8 cellular contexts compared by ENCODE assay signal in genomic region chr11:67316882-67317364, GRCh38. TPM values are rescaled to one million over a fixed set of nuclear protein-coding genes. Genes with fewer than 3 reads are reported as not detected.
DNase-seq lines count a peak whose midpoint lies in the region; ATAC-seq and TF ChIP-seq lines count a peak whose summit lies in the region.

No MANE protein-coding gene starts in this region.

- H3K4me3 Mint-ChIP-seq in activated CD4-positive, alpha-beta T cell treated with anti-CD3 and anti-CD28 coated beads for 36 hours = peak overlapping the region; percentile 84
- H3K4me3 Mint-ChIP-seq in activated T-helper 1 cell treated with anti-CD3 and anti-CD28 coated beads, Interleukin-12 subunit alpha, Interleukin-12 subunit beta, Interleukin-2, Interleukin-4 antibody, amounts not matched to agents 30 ng/mL and 10 ng/mL and 1 ng/mL, durations not matched to agents 14 hours and 24 hours and 36 hours = peak overlapping the region; percentile 94

- H3K4me1 ChIP-seq in left ventricle myocardium inferior = peaks cover 30% of the 10 kb centered on the region

- peak; percentile 27 for ATAC-seq in activated CD4-positive, alpha-beta T cell treated with anti-CD3 and anti-CD28 coated beads for 36 hours
- peak; percentile 26 for ATAC-seq in HG03432 (IDR thresholded peaks at IDR 0.05; ENCODE audit: unreplicated experiment)

- H3K9me3 Mint-ChIP-seq in activated CD4-positive, alpha-beta T cell treated with anti-CD3 and anti-CD28 coated beads for 36 hours (ENCODE audit: low read depth) = no peaks in the 10 kb centered on the region
- H3K9me3 Mint-ChIP-seq in activated T-helper 1 cell treated with anti-CD3 and anti-CD28 coated beads, Interleukin-12 subunit alpha, Interleukin-12 subunit beta, Interleukin-2, Interleukin-4 antibody, amounts not matched to agents 30 ng/mL and 10 ng/mL and 1 ng/mL, durations not matched to agents 14 hours and 24 hours and 36 hours = no peaks in the 10 kb centered on the region

- TF ChIP-seq CTCF in left ventricle myocardium inferior (IDR thresholded peaks at IDR 0.05; ENCODE audit: borderline replicate concordance) = no peak

- DNase-seq in activated CD4-positive, alpha-beta T cell treated with anti-CD3 and anti-CD28 coated beads for 36 hours = no peak
- no peak for DNase-seq in activated CD4-positive, alpha-beta T cell treated with anti-CD3 and anti-CD28 coated beads for 48 hours
- DNase-seq in activated T-helper 1 cell treated with anti-CD3 and anti-CD28 coated beads, Interleukin-12 subunit alpha, Interleukin-12 subunit beta, Interleukin-2, Interleukin-4 antibody, amounts not matched to agents 30 ng/mL and 10 ng/mL and 1 ng/mL, durations not matched to agents 14 hours and 24 hours and 36 hours (ENCODE audit: low spot score) = no peak
- no peak for DNase-seq in left ventricle myocardium inferior
- DNase-seq in skeletal muscle cell (ENCODE audit: low read depth) = no peak
- no peak for DNase-seq in OCI-M1 (lab: John Stamatoyannopoulos, UW)
- DNase-seq in NCI-H774 (lab: John Stamatoyannopoulos, UW) = no peak

- peak overlapping the region; percentile 98 for H3K27ac ChIP-seq in left ventricle myocardium inferior (replicated peaks)

- intact Hi-C loops in activated CD4-positive, alpha-beta T cell treated with anti-CD3 and anti-CD28 coated beads for 36 hours (cut with DNase I, micrococcal nuclease) = loop anchor here (1.0 to 2.0 kb wide), 11 partner anchors 14 to 359 kb away; partner anchors contain the start of genes GRK2 (in 2 of the 2), ANKRD13D (in 1 of the 2), PC (in 1 of the 2) and POLD4 (in 1 of the 2)
- intact Hi-C loops in activated T-helper 1 cell treated with anti-CD3 and anti-CD28 coated beads, Interleukin-12 subunit alpha, Interleukin-12 subunit beta, Interleukin-2, Interleukin-4 antibody, amounts not matched to agents 30 ng/mL and 10 ng/mL and 1 ng/mL, durations not matched to agents 14 hours and 24 hours and 36 hours (cut with micrococcal nuclease) = loop anchor here (1.0 to 2.0 kb wide), 11 partner anchors 14 to 236 kb away; partner anchors contain the start of genes AIP, POLD4 and SSH3
- intact Hi-C loops in left ventricle myocardium inferior (cut with micrococcal nuclease) = loop anchor here (5.0 kb wide), 1 partner anchor 55 kb away; no protein-coding TSS in a partner anchor

- H3K27me3 ChIP-seq in left ventricle myocardium inferior (ENCODE audit: low read depth) = no peaks in the 10 kb centered on the region

- H3K36me3 ChIP-seq in left ventricle myocardium inferior = no peaks in the 10 kb centered on the region

- H3K9me3 ChIP-seq in left ventricle myocardium inferior (replicated peaks) = no peaks in the 10 kb centered on the region

- POLR2A ChIA-PET in activated CD4-positive, alpha-beta T cell treated with anti-CD3 and anti-CD28 coated beads for 36 hours (lab: Charles Lee) = interaction anchor here (0.6 to 1.8 kb wide), 6 partner anchors 28 to 567 kb away, joined by 3 to 9 read pairs (median 4); partner anchors contain the start of genes ANKRD13D and GRK2

- CTCF ChIA-PET in activated CD4-positive, alpha-beta T cell treated with anti-CD3 and anti-CD28 coated beads for 36 hours (lab: Charles Lee) = interaction anchor here (0.6 to 4.2 kb wide), 30 partner anchors 9 to 287 kb away, joined by 3 to 44 read pairs (median 7); partner anchors contain the start of genes ANKRD13D, CLCF1, GRK2 and POLD4

- H3K4me3 ChIP-seq in left ventricle myocardium inferior = peak overlapping the region; percentile 83
- peak overlapping the region; percentile 84 for H3K4me3 ChIP-seq in skeletal muscle cell (ENCODE audit: low read depth, low read length)

- peak overlapping the region; percentile 95 for H3K27ac Mint-ChIP-seq in activated CD4-positive, alpha-beta T cell treated with anti-CD3 and anti-CD28 coated beads for 36 hours
- H3K27ac Mint-ChIP-seq in activated T-helper 1 cell treated with anti-CD3 and anti-CD28 coated beads, Interleukin-12 subunit alpha, Interleukin-12 subunit beta, Interleukin-2, Interleukin-4 antibody, amounts not matched to agents 30 ng/mL and 10 ng/mL and 1 ng/mL, durations not matched to agents 14 hours and 24 hours and 36 hours = peak overlapping the region; percentile 100

- no peaks in the 10 kb centered on the region for H3K36me3 Mint-ChIP-seq in activated CD4-positive, alpha-beta T cell treated with anti-CD3 and anti-CD28 coated beads for 36 hours (ENCODE audit: low read depth)
- H3K36me3 Mint-ChIP-seq in activated T-helper 1 cell treated with anti-CD3 and anti-CD28 coated beads, Interleukin-12 subunit alpha, Interleukin-12 subunit beta, Interleukin-2, Interleukin-4 antibody, amounts not matched to agents 30 ng/mL and 10 ng/mL and 1 ng/mL, durations not matched to agents 14 hours and 24 hours and 36 hours (ENCODE audit: low read depth) = peaks cover 4% of the 10 kb centered on the region

- peaks cover 32% of the 10 kb centered on the region for H3K4me1 Mint-ChIP-seq in activated CD4-positive, alpha-beta T cell treated with anti-CD3 and anti-CD28 coated beads for 36 hours
- H3K4me1 Mint-ChIP-seq in activated T-helper 1 cell treated with anti-CD3 and anti-CD28 coated beads, Interleukin-12 subunit alpha, Interleukin-12 subunit beta, Interleukin-2, Interleukin-4 antibody, amounts not matched to agents 30 ng/mL and 10 ng/mL and 1 ng/mL, durations not matched to agents 14 hours and 24 hours and 36 hours (ENCODE audit: low read depth) = peaks cover 43% of the 10 kb centered on the region

- peaks cover 3% of the 10 kb centered on the region for H3K27me3 Mint-ChIP-seq in activated CD4-positive, alpha-beta T cell treated with anti-CD3 and anti-CD28 coated beads for 36 hours
- peaks cover 4% of the 10 kb centered on the region for H3K27me3 Mint-ChIP-seq in activated T-helper 1 cell treated with anti-CD3 and anti-CD28 coated beads, Interleukin-12 subunit alpha, Interleukin-12 subunit beta, Interleukin-2, Interleukin-4 antibody, amounts not matched to agents 30 ng/mL and 10 ng/mL and 1 ng/mL, durations not matched to agents 14 hours and 24 hours and 36 hours (ENCODE audit: insufficient read depth)

RNA-seq across cellular contexts. Expression of gene SSH3, which starts 13.6 kb away (rescaled TPM):
- total RNA-seq in activated CD4-positive, alpha-beta T cell treated with anti-CD3 and anti-CD28 coated beads for 36 hours = 10 to 100 TPM in 1 of 2 experiments, 1 to 10 TPM in 1; 6.0 to 11.1 TPM
- total RNA-seq in activated T-helper 1 cell treated with anti-CD3 and anti-CD28 coated beads, Interleukin-12 subunit alpha, Interleukin-12 subunit beta, Interleukin-2, Interleukin-4 antibody, amounts not matched to agents 30 ng/mL and 10 ng/mL and 1 ng/mL, durations not matched to agents 14 hours and 24 hours and 36 hours = 9.2 and 9.4 TPM in 2 replicates
- 14.9 TPM for total RNA-seq in left ventricle myocardium inferior

RNA-seq across cellular contexts. Expression of gene ANKRD13D, which starts 27.8 kb away (rescaled TPM):
- 10 to 100 TPM; 44.9 to 69.5 TPM for total RNA-seq in activated CD4-positive, alpha-beta T cell treated with anti-CD3 and anti-CD28 coated beads for 36 hours
- 124 and 129 TPM in 2 replicates for total RNA-seq in activated T-helper 1 cell treated with anti-CD3 and anti-CD28 coated beads, Interleukin-12 subunit alpha, Interleukin-12 subunit beta, Interleukin-2, Interleukin-4 antibody, amounts not matched to agents 30 ng/mL and 10 ng/mL and 1 ng/mL, durations not matched to agents 14 hours and 24 hours and 36 hours
- total RNA-seq in left ventricle myocardium inferior = 11.8 TPM

RNA-seq across cellular contexts. Expression of gene POLD4, which starts 36.4 kb away (rescaled TPM):
- 10 to 100 TPM; 31.3 to 37.5 TPM for total RNA-seq in activated CD4-positive, alpha-beta T cell treated with anti-CD3 and anti-CD28 coated beads for 36 hours
- total RNA-seq in activated T-helper 1 cell treated with anti-CD3 and anti-CD28 coated beads, Interleukin-12 subunit alpha, Interleukin-12 subunit beta, Interleukin-2, Interleukin-4 antibody, amounts not matched to agents 30 ng/mL and 10 ng/mL and 1 ng/mL, durations not matched to agents 14 hours and 24 hours and 36 hours = 36.7 and 39.8 TPM in 2 replicates
- total RNA-seq in left ventricle myocardium inferior = 47.0 TPM

RNA-seq across cellular contexts. Expression of gene GRK2, which starts 50.6 kb away (rescaled TPM):
- 100 to 1,000 TPM; 202 to 241 TPM for total RNA-seq in activated CD4-positive, alpha-beta T cell treated with anti-CD3 and anti-CD28 coated beads for 36 hours
- total RNA-seq in activated T-helper 1 cell treated with anti-CD3 and anti-CD28 coated beads, Interleukin-12 subunit alpha, Interleukin-12 subunit beta, Interleukin-2, Interleukin-4 antibody, amounts not matched to agents 30 ng/mL and 10 ng/mL and 1 ng/mL, durations not matched to agents 14 hours and 24 hours and 36 hours = 249 and 250 TPM in 2 replicates
- total RNA-seq in left ventricle myocardium inferior = 53.8 TPM

RNA-seq across cellular contexts. Expression of gene CLCF1, which starts 56.5 kb away (rescaled TPM):
- under 1 TPM; 0.09 to 0.27 TPM for total RNA-seq in activated CD4-positive, alpha-beta T cell treated with anti-CD3 and anti-CD28 coated beads for 36 hours
- 0.64 and 0.73 TPM in 2 replicates for total RNA-seq in activated T-helper 1 cell treated with anti-CD3 and anti-CD28 coated beads, Interleukin-12 subunit alpha, Interleukin-12 subunit beta, Interleukin-2, Interleukin-4 antibody, amounts not matched to agents 30 ng/mL and 10 ng/mL and 1 ng/mL, durations not matched to agents 14 hours and 24 hours and 36 hours
- 0.82 TPM for total RNA-seq in left ventricle myocardium inferior
